ENCODE assay signal across 13 cellular contexts in genomic region chr1:11645270-11645669, GRCh38.
"Had no signal": no experiment of that assay in that cellular context is flagged by ENCODE, and none has a peak within 500 bp of the region (broad histone marks: within the 10 kb centered on the region; RNA-seq: fewer than 3 reads in every experiment).

No MANE protein-coding gene starts in this region.

- H3K4me1 ChIP-seq: parathyroid adenoma, prostate gland had no signal

- H3K4me3 ChIP-seq: neural progenitor cell, ovary, pancreas, prostate gland, psoas muscle, right atrium auricular region, right lobe of liver, sigmoid colon, skin epidermis, smooth muscle cell, spleen had no signal

- H3K27ac ChIP-seq: neural progenitor cell, neutrophil, ovary, pancreas, parathyroid adenoma, prostate gland, psoas muscle, right atrium auricular region, right lobe of liver, sigmoid colon, skin epidermis, spleen had no signal

- H3K36me3 ChIP-seq: neural progenitor cell, neutrophil, ovary, pancreas, prostate gland, right atrium auricular region, right lobe of liver, sigmoid colon, spleen had no signal

- H3K9me3 ChIP-seq: neutrophil, ovary, pancreas, prostate gland, psoas muscle, right atrium auricular region, right lobe of liver, sigmoid colon, spleen had no signal
